1 cellular context compared by ENCODE assay signal in genomic region chr11:3096909-3097395, GRCh38.
TF ChIP-seq lines count a peak whose summit lies in the region.

No MANE protein-coding gene starts in this region.

TF ChIP-seq in IMR-90, 13 proteins besides CTCF, POLR2A, EP300 and RAD21:
- TF ChIP-seq NFE2L2 (IDR thresholded peaks at IDR 0.05; ENCODE audit: low read depth, low read length), result no peak
- no peak for TF ChIP-seq RFX5 (IDR thresholded peaks at IDR 0.05; ENCODE audit: low read depth, low read length)
- TF ChIP-seq RCOR1 (IDR thresholded peaks at IDR 0.05; ENCODE audit: insufficient replicate concordance, low read length), result no peak
- TF ChIP-seq MAZ (IDR thresholded peaks at IDR 0.05; ENCODE audit: borderline replicate concordance, low read depth, low read length), result no peak
- TF ChIP-seq CEBPB (IDR thresholded peaks at IDR 0.05; ENCODE audit: low read depth, low read length), result no peak
- TF ChIP-seq MAFK (IDR thresholded peaks at IDR 0.05; ENCODE audit: low read depth, low read length), result no peak
- TF ChIP-seq, protein P1, sequence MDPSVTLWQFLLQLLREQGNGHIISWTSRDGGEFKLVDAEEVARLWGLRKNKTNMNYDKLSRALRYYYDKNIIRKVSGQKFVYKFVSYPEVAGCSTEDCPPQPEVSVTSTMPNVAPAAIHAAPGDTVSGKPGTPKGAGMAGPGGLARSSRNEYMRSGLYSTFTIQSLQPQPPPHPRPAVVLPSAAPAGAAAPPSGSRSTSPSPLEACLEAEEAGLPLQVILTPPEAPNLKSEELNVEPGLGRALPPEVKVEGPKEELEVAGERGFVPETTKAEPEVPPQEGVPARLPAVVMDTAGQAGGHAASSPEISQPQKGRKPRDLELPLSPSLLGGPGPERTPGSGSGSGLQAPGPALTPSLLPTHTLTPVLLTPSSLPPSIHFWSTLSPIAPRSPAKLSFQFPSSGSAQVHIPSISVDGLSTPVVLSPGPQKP (IDR thresholded peaks at IDR 0.05; ENCODE audit: borderline replicate concordance, low read depth, low read length), result no peak
- TF ChIP-seq SMC3 (IDR thresholded peaks at IDR 0.05; ENCODE audit: low read depth, low read length), result no peak
- TF ChIP-seq USF2 (IDR thresholded peaks at IDR 0.05; ENCODE audit: low read depth, low read length), result no peak
- no peak for TF ChIP-seq CHD1 (IDR thresholded peaks at IDR 0.05; ENCODE audit: low read depth, low read length)
- no peak for TF ChIP-seq MXI1 (IDR thresholded peaks at IDR 0.05; ENCODE audit: borderline replicate concordance, low read depth, low read length)
- no peak for TF ChIP-seq FOS (IDR thresholded peaks at IDR 0.05; ENCODE audit: low read depth, low read length)
- no peak for TF ChIP-seq BHLHE40 (IDR thresholded peaks at IDR 0.05; ENCODE audit: low read depth, low read length)
